In genomic region chr15:65354835-65355172, GRCh38 we compare ENCODE assay signal across 18 cellular contexts. TPM values are rescaled to one million over a fixed set of nuclear protein-coding genes. Genes with fewer than 3 reads are reported as not detected.
DNase-seq lines count a peak whose midpoint lies in the region; ATAC-seq, FAIRE-seq and TF ChIP-seq lines count a peak whose summit lies in the region.
"Had no signal": no experiment of that assay in that cellular context is flagged by ENCODE, and none has a peak within 500 bp of the region (broad histone marks: within the 10 kb centered on the region; RNA-seq: fewer than 3 reads in every experiment).

No MANE protein-coding gene starts in this region.

- no peak overlapping the region for H4K91ac ChIP-seq in H1 (replicated peaks; ENCODE audit: insufficient read length, low read length)

- no peak overlapping the region for H3K4me3 Mint-ChIP-seq in MCF 10A (ENCODE audit: unreplicated experiment)
- peak overlapping the region in 7 of 10 donors; percentile 1 to 58 (median 33) for H3K4me3 Mint-ChIP-seq in naive thymus-derived CD4-positive, alpha-beta T cell
- H3K4me3 Mint-ChIP-seq in activated CD8-positive, alpha-beta T cell treated with anti-CD3 and anti-CD28 coated beads, Interleukin-2, amount 10 ng/mL, durations not matched to agents 7 days and 5 days, result no peak overlapping the region
- H3K4me3 Mint-ChIP-seq: effector memory CD8-positive, alpha-beta T cell; T-helper 2 cell treated with Interferon-gamma antibody and Interleukin-4, amounts not matched to agents 5 μg/mL and 100 μg/mL, for 36 hours had no signal

- intact Hi-C loops in breast epithelium (cut with DNase I; ENCODE audit: low total_unique reads), result no loop called here
- intact Hi-C loops in MCF 10A (cut with micrococcal nuclease), result no loop called here
- intact Hi-C loops in naive thymus-derived CD4-positive, alpha-beta T cell (cut with micrococcal nuclease), result no loop called here
- intact Hi-C loops in transverse colon (cut with DNase I; ENCODE audit: low total_unique reads), result no loop called here

- no peaks in the 10 kb centered on the region for H3K4me1 ChIP-seq in breast epithelium
- H3K4me1 ChIP-seq in H1 (replicated peaks in 1 of 4; ENCODE audit: control insufficient read depth in 3 of 4, insufficient read depth in 4 of 4, low read length in 3 of 4), result peaks cover 0 to 5% (median 3%) of the 10 kb centered on the region in 4 experiments; a peak in 4 of 7 replicates
- H3K4me1 ChIP-seq in naive thymus-derived CD4-positive, alpha-beta T cell (ENCODE audit: control insufficient read depth in 2 of 2, insufficient read depth in 2 of 2, low read length in 2 of 2), result peaks cover 0 to 5% of the 10 kb centered on the region in 2 donors
- H3K4me1 ChIP-seq in transverse colon, result peaks cover 5 to 12% (median 8%) of the 10 kb centered on the region in 4 donors

- peaks cover 0 to under 1% of the 10 kb centered on the region in 2 experiments; a peak in 1 of 4 replicates for H3K79me2 ChIP-seq in H1 (ENCODE audit: control insufficient read depth in 1 of 2, insufficient read depth in 2 of 2, low read length in 2 of 2)

- no peak overlapping the region for H2AK5ac ChIP-seq in H1 (ENCODE audit: low read depth, low read length)

- no peak overlapping the region for H3K27ac Mint-ChIP-seq in MCF 10A (ENCODE audit: low read depth, unreplicated experiment)
- H3K27ac Mint-ChIP-seq in naive thymus-derived CD4-positive, alpha-beta T cell, result no peak overlapping the region
- H3K27ac Mint-ChIP-seq in activated CD8-positive, alpha-beta T cell treated with anti-CD3 and anti-CD28 coated beads, Interleukin-2, amount 10 ng/mL, durations not matched to agents 7 days and 5 days, result no peak overlapping the region
- H3K27ac Mint-ChIP-seq: effector memory CD8-positive, alpha-beta T cell; T-helper 2 cell treated with Interferon-gamma antibody and Interleukin-4, amounts not matched to agents 5 μg/mL and 100 μg/mL, for 36 hours had no signal

- no peak for FAIRE-seq in H1 (lab: Jason Lieb, UNC)
- FAIRE-seq: keratinocyte had no signal

- no peak overlapping the region for H4K8ac ChIP-seq in H1 (ENCODE audit: extremely low read depth, insufficient read depth, low read length)

- TF ChIP-seq CTCF in breast epithelium (IDR thresholded peaks at IDR 0.05) (no peak), MCF 10A (IDR thresholded peaks at IDR 0.05; ENCODE audit: unreplicated experiment) (no peak), H1 (IDR thresholded peaks at IDR 0.05; ENCODE audit: control extremely low read depth in 1 of 3, insufficient read depth in 1 of 3, low read depth in 1 of 3, low read length in 3 of 3) (no peak), transverse colon (IDR thresholded peaks at IDR 0.05) (no peak)

- no peaks in the 10 kb centered on the region for H3K36me3 Mint-ChIP-seq in MCF 10A (ENCODE audit: insufficient read depth, unreplicated experiment)
- H3K36me3 Mint-ChIP-seq in naive thymus-derived CD4-positive, alpha-beta T cell, result peaks cover 0 to 11% (median 7%) of the 10 kb centered on the region in 5 donors
- H3K36me3 Mint-ChIP-seq in activated CD8-positive, alpha-beta T cell treated with anti-CD3 and anti-CD28 coated beads, Interleukin-2, amount 10 ng/mL, durations not matched to agents 7 days and 5 days (ENCODE audit: low read depth), result no peaks in the 10 kb centered on the region

- H3K23me2 ChIP-seq in H1 (ENCODE audit: low read depth, low read length), result peaks cover 7% of the 10 kb centered on the region

- H3K14ac ChIP-seq in H1 (ENCODE audit: insufficient read length), result no peak overlapping the region

- no peak for TF ChIP-seq RAD21 in H1 (IDR thresholded peaks at IDR 0.05 in 1 of 2, conservative IDR thresholded peaks at IDR 0.05 in 1 of 2; ENCODE audit: low read depth in 2 of 2, low read length in 2 of 2)

- no peak overlapping the region for H3K9ac ChIP-seq in H1 (replicated peaks in 1 of 4; ENCODE audit: extremely low read depth in 1 of 4, low read depth in 3 of 4, low read length in 3 of 4)

- WGBS in H1 (ENCODE audit: extremely low coverage in 1 of 2, insufficient coverage in 1 of 2, insufficient read length in 1 of 2, insufficient replicate concordance in 2 of 2, low coverage in 1 of 2, low lambda C conversion rate in 2 of 2, missing lambda C conversion rate in 1 of 2), 2 experiments, result 40% methylated on average over 10 of the region's 10 CpGs; no CpG with 5 or more reads in 1 of the 2 experiments
- 66% methylated on average over 10 of the region's 10 CpGs; no CpG with 5 or more reads in 1 of the 2 donors for WGBS in transverse colon (ENCODE audit: low coverage in 1 of 2), 2 donors

- H3K27me3 Mint-ChIP-seq in MCF 10A (ENCODE audit: insufficient read depth, unreplicated experiment), result peaks cover 25% of the 10 kb centered on the region
- H3K27me3 Mint-ChIP-seq in naive thymus-derived CD4-positive, alpha-beta T cell, result peaks cover 52 to 69% (median 55%) of the 10 kb centered on the region in 5 donors
- H3K27me3 Mint-ChIP-seq in activated CD8-positive, alpha-beta T cell treated with anti-CD3 and anti-CD28 coated beads, Interleukin-2, amount 10 ng/mL, durations not matched to agents 7 days and 5 days (ENCODE audit: low read depth), result peaks cover 41% of the 10 kb centered on the region

- H2BK5ac ChIP-seq in H1 (ENCODE audit: low read depth, low read length), result no peak overlapping the region

- no peak overlapping the region for H3K56ac ChIP-seq in H1 (replicated peaks; ENCODE audit: insufficient read length, low read depth, low read length)

- DNase-seq in breast epithelium (ENCODE audit: low spot score in 2 of 2), result no peak
- no peak for DNase-seq in MCF 10A (ENCODE audit: unreplicated experiment)
- DNase-seq in H1 (ENCODE audit: low read depth in 1 of 2, low spot score in 2 of 2), result peak in 1 of 2 experiments; percentile 56
- no peak for DNase-seq in naive thymus-derived CD4-positive, alpha-beta T cell
- no peak for DNase-seq in cerebellar nuclear complex (lab: John Stamatoyannopoulos, UW)
- DNase-seq in activated CD8-positive, alpha-beta T cell treated with anti-CD3 and anti-CD28 coated beads, Interleukin-2, amount 10 ng/mL, durations not matched to agents 7 days and 5 days, result no peak
- DNase-seq in transverse colon, result no peak
- DNase-seq: activated CD4-positive, alpha-beta T cell treated with anti-CD3 and anti-CD28 coated beads, Interleukin-2, amount 50 U/mL, for 1 hour; effector memory CD8-positive, alpha-beta T cell; foreskin melanocyte; KG1; stimulated activated naive CD8-positive, alpha-beta T cell treated with anti-CD3 and anti-CD28 coated beads, Interleukin-15, Interleukin-2, amounts not matched to agents 100 U/mL and 50 U/mL, for 24 hours had no signal

- no peak for TF ChIP-seq EP300 in H1 (IDR thresholded peaks at IDR 0.05; ENCODE audit: borderline replicate concordance in 1 of 2, low read depth in 2 of 2, low read length in 2 of 2)
- no peak for TF ChIP-seq EP300 in transverse colon (IDR thresholded peaks at IDR 0.05; ENCODE audit: low read depth)

- POLR2A ChIA-PET in MCF 10A (lab: Yijun Ruan, JAX) (no interaction called here), H1 (lab: Charles Lee; ENCODE audit: partially characterized antibody) (interaction anchor here (1.1 to 2.0 kb wide), 3 partner anchors 20 to 50 kb away, joined by 4 to 9 read pairs (median 6); partner anchors contain the start of gene RNU5B-1)
- POLR2A ChIA-PET in naive thymus-derived CD4-positive, alpha-beta T cell (lab: Charles Lee), result no interaction called here
- POLR2A ChIA-PET in activated CD8-positive, alpha-beta T cell treated with anti-CD3 and anti-CD28 coated beads, Interleukin-2, amount 10 ng/mL, durations not matched to agents 7 days and 5 days (lab: Charles Lee), result no interaction called here

- H4K5ac ChIP-seq in H1 (ENCODE audit: insufficient read length, low read depth, low read length), result no peak overlapping the region

- no peak overlapping the region for H2BK12ac ChIP-seq in H1 (ENCODE audit: low read depth, low read length)

- H3K27me3 ChIP-seq in breast epithelium (peaks cover 0 to 7% of the 10 kb centered on the region in 2 donors), H1 (replicated peaks in 1 of 4; ENCODE audit: control insufficient read depth in 3 of 4, extremely low read depth in 1 of 4, insufficient read depth in 3 of 4, low read length in 3 of 4) (peaks cover 0 to 33% (median 21%) of the 10 kb centered on the region in 4 experiments; a peak in 6 of 7 replicates), transverse colon (peaks cover 57% of the 10 kb centered on the region)
- H3K27me3 ChIP-seq in naive thymus-derived CD4-positive, alpha-beta T cell (ENCODE audit: control insufficient read depth in 2 of 2, insufficient read depth in 2 of 2, low read length in 2 of 2), result peaks cover 5 to 9% of the 10 kb centered on the region in 2 donors

- H3K9me3 ChIP-seq in breast epithelium (peaks cover 5 to 9% of the 10 kb centered on the region in 2 donors), H1 (ENCODE audit: insufficient read depth in 2 of 2, low read depth in 1 of 2, low read length in 1 of 2) (peaks cover 5 to 8% of the 10 kb centered on the region in 2 experiments; a peak in 3 of 4 replicates), transverse colon (no peaks in the 10 kb centered on the region)
- no peaks in the 10 kb centered on the region for H3K9me3 ChIP-seq in naive thymus-derived CD4-positive, alpha-beta T cell (ENCODE audit: control insufficient read depth in 2 of 3, low read length in 3 of 3)
- H3K9me3 ChIP-seq: HAP-1 had no signal

- ATAC-seq in naive thymus-derived CD4-positive, alpha-beta T cell, result no peak
- ATAC-seq in activated CD8-positive, alpha-beta T cell treated with anti-CD3 and anti-CD28 coated beads, Interleukin-2, amount 10 ng/mL, durations not matched to agents 7 days and 5 days, result no peak
- ATAC-seq: effector memory CD8-positive, alpha-beta T cell; stimulated activated naive CD8-positive, alpha-beta T cell treated with anti-CD3 and anti-CD28 coated beads, Interleukin-15, Interleukin-2, amounts not matched to agents 100 U/mL and 50 U/mL, for 24 hours had no signal

- no peak overlapping the region for H2BK120ac ChIP-seq in H1 (replicated peaks; ENCODE audit: low read depth, low read length)

- H2AFZ ChIP-seq in H1 (ENCODE audit: low read length), result no peak overlapping the region

- no peaks in the 10 kb centered on the region for H3K36me3 ChIP-seq in breast epithelium
- no peaks in the 10 kb centered on the region; a peak in 1 of 8 replicates for H3K36me3 ChIP-seq in H1 (ENCODE audit: control insufficient read depth in 2 of 4, insufficient read depth in 4 of 4, low read length in 3 of 4)
- no peaks in the 10 kb centered on the region for H3K36me3 ChIP-seq in naive thymus-derived CD4-positive, alpha-beta T cell (ENCODE audit: control insufficient read depth in 2 of 3, insufficient read depth in 3 of 3, low read length in 3 of 3)
- H3K36me3 ChIP-seq in transverse colon, result no peaks in the 10 kb centered on the region
- H3K36me3 ChIP-seq: HAP-1 had no signal

- no peak overlapping the region for H3K23ac ChIP-seq in H1 (ENCODE audit: insufficient read length)

- no peak for TF ChIP-seq POLR2A in breast epithelium (IDR thresholded peaks at IDR 0.05)
- no peak for TF ChIP-seq POLR2A in H1 (IDR thresholded peaks at IDR 0.05; ENCODE audit: control extremely low read depth in 1 of 2, low read depth in 2 of 2, low read length in 2 of 2)
- TF ChIP-seq POLR2A in transverse colon (IDR thresholded peaks at IDR 0.05), result no peak

- no peak overlapping the region for H3K4ac ChIP-seq in H1 (replicated peaks; ENCODE audit: insufficient read length, low read depth, low read length)

- H3K4me2 ChIP-seq in H1 (ENCODE audit: insufficient read depth in 1 of 2, low read depth in 2 of 2, low read length in 2 of 2), result peak overlapping the region; percentile 83 to 98

- no TSS peak for BruUV-seq in MCF 10A (replicated peaks; lab: Mats Ljungman, UMichigan)

- CTCF ChIA-PET in MCF 10A (lab: Yijun Ruan, JAX), result interaction anchor here (0.6 kb wide), 1 partner anchor 45 kb away, joined by 3 read pairs; no protein-coding TSS in a partner anchor
- CTCF ChIA-PET in H1 (lab: Charles Lee; ENCODE audit: partially characterized antibody), result interaction anchor here (0.9 to 1.9 kb wide), 7 partner anchors 11 to 194 kb away, joined by 3 to 4 read pairs (median 4); no protein-coding TSS in a partner anchor
- CTCF ChIA-PET in naive thymus-derived CD4-positive, alpha-beta T cell (lab: Charles Lee), result no interaction called here
- CTCF ChIA-PET in activated CD8-positive, alpha-beta T cell treated with anti-CD3 and anti-CD28 coated beads, Interleukin-2, amount 10 ng/mL, durations not matched to agents 7 days and 5 days (lab: Charles Lee), result no interaction called here

- no peaks in the 10 kb centered on the region for H3K9me3 Mint-ChIP-seq in MCF 10A (ENCODE audit: unreplicated experiment)
- peaks cover 0 to 36% (median 11%) of the 10 kb centered on the region in 11 donors for H3K9me3 Mint-ChIP-seq in naive thymus-derived CD4-positive, alpha-beta T cell
- H3K9me3 Mint-ChIP-seq in activated CD8-positive, alpha-beta T cell treated with anti-CD3 and anti-CD28 coated beads, Interleukin-2, amount 10 ng/mL, durations not matched to agents 7 days and 5 days (ENCODE audit: insufficient read depth), result peaks cover 10% of the 10 kb centered on the region
- H3K9me3 Mint-ChIP-seq: effector memory CD8-positive, alpha-beta T cell had no signal

- no peak overlapping the region for H2BK15ac ChIP-seq in H1 (ENCODE audit: low read length)

- peaks cover 3 to 6% of the 10 kb centered on the region in 2 experiments for H4K20me1 ChIP-seq in H1 (replicated peaks in 1 of 2; ENCODE audit: control insufficient read depth in 1 of 2, insufficient read depth in 2 of 2, low read length in 2 of 2)

- no peaks in the 10 kb centered on the region for H3K4me1 Mint-ChIP-seq in MCF 10A (ENCODE audit: insufficient read depth, unreplicated experiment)
- peaks cover 0 to 6% (median 5%) of the 10 kb centered on the region in 7 donors for H3K4me1 Mint-ChIP-seq in naive thymus-derived CD4-positive, alpha-beta T cell
- H3K4me1 Mint-ChIP-seq in activated CD8-positive, alpha-beta T cell treated with anti-CD3 and anti-CD28 coated beads, Interleukin-2, amount 10 ng/mL, durations not matched to agents 7 days and 5 days (ENCODE audit: low read depth), result no peaks in the 10 kb centered on the region

- in situ Hi-C loops in transverse colon (cut with MboI; ENCODE audit: low pct_ligation_motif_present in 1 of 4, low pct_unique_long_range_greater_than_20kb in 1 of 4, low sequenced_read_pairs in 3 of 4), result no loop called here

- H3K18ac ChIP-seq in H1 (ENCODE audit: extremely low read depth, low read length), result peak overlapping the region; percentile 42; the same call in 1 of the 2 replicates

- H3K27ac ChIP-seq in breast epithelium (no peak overlapping the region), H1 (ENCODE audit: low read depth, low read length) (no peak overlapping the region), temporal lobe (ENCODE audit: low read depth, low read length) (peak overlapping the region; percentile 56), transverse colon (no peak overlapping the region)
- H3K27ac ChIP-seq in naive thymus-derived CD4-positive, alpha-beta T cell (ENCODE audit: low read depth, low read length), result no peak overlapping the region
- H3K27ac ChIP-seq: RWPE1 had no signal

- no peak overlapping the region for H2BK20ac ChIP-seq in H1 (ENCODE audit: low read length)

- H3K4me3 ChIP-seq in breast epithelium (peak overlapping the region in 2 of 3 donors; percentile 47 to 69), H1 (ENCODE audit: extremely low read depth in 1 of 4, insufficient read depth in 2 of 4, low read depth in 3 of 4, low read length in 4 of 4) (peak overlapping the region; percentile 35 to 83 (median 36); a peak in 6 of 8 replicates), transverse colon (peak overlapping the region in 2 of 4 donors; percentile 25 to 56)
- H3K4me3 ChIP-seq in naive thymus-derived CD4-positive, alpha-beta T cell (ENCODE audit: low read length), result no peak overlapping the region
- H3K4me3 ChIP-seq: HAP-1 had no signal

- H3K79me1 ChIP-seq in H1 (ENCODE audit: low read depth, low read length), result no peaks in the 10 kb centered on the region

RNA-seq across cellular contexts. Expression of gene IGDCC3, which starts 23.0 kb away (rescaled TPM):
- total RNA-seq in breast epithelium (1 to 10 TPM in 1 of 3 donors, under 1 TPM in 1, not detected in 1; 0.33 to 1.8 TPM), MCF 10A (2022) (not detected in 2 replicates), temporal lobe (9.8 TPM), transverse colon (not detected)
- total RNA-seq in H1 (2021; fragmentation: NEBNext Ultra II Directional; extraction: Animal tissue kit (Norgen Biotek cat#: 25700)), result 45.7 and 45.9 TPM in 2 replicates
- polyA plus RNA-seq in H1 (2011; rRNA removed), result 26.8 and 42.3 TPM in 2 replicates
- polyA plus RNA-seq in H1 (2011; cell fraction: cytosol; rRNA removed), result 23.3 TPM
- 49.4 TPM for polyA plus RNA-seq in H1 (2011; cell fraction: nucleus; rRNA removed)
- polyA plus RNA-seq in H1 (2012, experiment 1 of 2), result 26.5 to 37.1 TPM (median 35.2 TPM) in 4 replicates
- 29.5 TPM for polyA plus RNA-seq in H1 (2012, experiment 2 of 2)
- 57.5 TPM for polyA plus RNA-seq in H1 (2013, experiment 1 of 2)
- 60.3 TPM for polyA plus RNA-seq in H1 (2013, experiment 2 of 2)
- 22.4 and 28.5 TPM in 2 replicates for polyA minus RNA-seq in H1 (2011; rRNA and poly(A)+ RNA removed)
- 26.4 TPM for polyA minus RNA-seq in H1 (2011; cell fraction: cytosol; rRNA and poly(A)+ RNA removed)
- 23.6 TPM for polyA minus RNA-seq in H1 (2011; cell fraction: nucleus; rRNA and poly(A)+ RNA removed)
- total RNA-seq in naive thymus-derived CD4-positive, alpha-beta T cell, result not detected
- not detected for polyA plus RNA-seq in naive thymus-derived CD4-positive, alpha-beta T cell
- not detected for total RNA-seq in activated CD8-positive, alpha-beta T cell treated with anti-CD3 and anti-CD28 coated beads, Interleukin-2, amount 10 ng/mL, durations not matched to agents 7 days and 5 days
- polyA plus RNA-seq: keratinocyte had no signal

RNA-seq across cellular contexts. Expression of gene RNU5B-1, which starts 50.3 kb away (rescaled TPM):
- total RNA-seq in breast epithelium (not detected), MCF 10A (2022) (not detected in 2 replicates), temporal lobe (under 0.01 TPM), transverse colon (not detected)
- total RNA-seq in H1 (2021; fragmentation: NEBNext Ultra II Directional; extraction: Animal tissue kit (Norgen Biotek cat#: 25700)), result not detected in 2 replicates
- polyA plus RNA-seq in H1 (2011; rRNA removed), result not detected in 2 replicates
- polyA plus RNA-seq in H1 (2011; cell fraction: cytosol; rRNA removed), result not detected
- not detected for polyA plus RNA-seq in H1 (2011; cell fraction: nucleus; rRNA removed)
- not detected in 4 replicates for polyA plus RNA-seq in H1 (2012, experiment 1 of 2)
- not detected for polyA plus RNA-seq in H1 (2012, experiment 2 of 2)
- polyA plus RNA-seq in H1 (2013, experiment 1 of 2), result not detected
- not detected for polyA plus RNA-seq in H1 (2013, experiment 2 of 2)
- under 0.01 TPM in 2 replicates for polyA minus RNA-seq in H1 (2011; rRNA and poly(A)+ RNA removed)
- 649 TPM for polyA minus RNA-seq in H1 (2011; cell fraction: cytosol; rRNA and poly(A)+ RNA removed)
- polyA minus RNA-seq in H1 (2011; cell fraction: nucleus; rRNA and poly(A)+ RNA removed), result under 0.01 TPM
- total RNA-seq in naive thymus-derived CD4-positive, alpha-beta T cell, result 10 to 100 TPM in 1 of 5 experiments, not detected in 4; 18.9 TPM
- polyA plus RNA-seq in naive thymus-derived CD4-positive, alpha-beta T cell, result not detected
- 10 to 100 TPM in 1 of 2 experiments, not detected in 1; 19.9 TPM for total RNA-seq in activated CD8-positive, alpha-beta T cell treated with anti-CD3 and anti-CD28 coated beads, Interleukin-2, amount 10 ng/mL, durations not matched to agents 7 days and 5 days
- total RNA-seq: A673 had no signal
- polyA plus RNA-seq: keratinocyte had no signal

RNA-seq across cellular contexts. Expression of gene RNU5A-1, which starts 59.0 kb away (rescaled TPM):
- total RNA-seq in breast epithelium (not detected), MCF 10A (2022) (not detected in 2 replicates), temporal lobe (not detected), transverse colon (not detected)
- not detected in 2 replicates for total RNA-seq in H1 (2021; fragmentation: NEBNext Ultra II Directional; extraction: Animal tissue kit (Norgen Biotek cat#: 25700))
- polyA plus RNA-seq in H1 (2011; rRNA removed), result not detected in 2 replicates
- not detected for polyA plus RNA-seq in H1 (2011; cell fraction: cytosol; rRNA removed)
- polyA plus RNA-seq in H1 (2011; cell fraction: nucleus; rRNA removed), result not detected
- not detected in 4 replicates for polyA plus RNA-seq in H1 (2012, experiment 1 of 2)
- polyA plus RNA-seq in H1 (2012, experiment 2 of 2), result not detected
- polyA plus RNA-seq in H1 (2013, experiment 1 of 2), result not detected
- not detected for polyA plus RNA-seq in H1 (2013, experiment 2 of 2)
- polyA minus RNA-seq in H1 (2011; rRNA and poly(A)+ RNA removed), result under 0.01 TPM in 2 replicates
- polyA minus RNA-seq in H1 (2011; cell fraction: cytosol; rRNA and poly(A)+ RNA removed), result not detected
- polyA minus RNA-seq in H1 (2011; cell fraction: nucleus; rRNA and poly(A)+ RNA removed), result under 0.01 TPM
- total RNA-seq in naive thymus-derived CD4-positive, alpha-beta T cell, result not detected
- not detected for polyA plus RNA-seq in naive thymus-derived CD4-positive, alpha-beta T cell
- not detected for total RNA-seq in activated CD8-positive, alpha-beta T cell treated with anti-CD3 and anti-CD28 coated beads, Interleukin-2, amount 10 ng/mL, durations not matched to agents 7 days and 5 days
- total RNA-seq: A673 had no signal
- polyA plus RNA-seq: keratinocyte had no signal

Comparison
In these comparisons a context has a peak if more than half of its experiments do, and no peak if none do; other contexts are left out.
1. H3K4me3 Mint-ChIP-seq: peak in naive thymus-derived CD4-positive, alpha-beta T cell (7 of 10); none in MCF 10A (single experiment) and activated CD8-positive, alpha-beta T cell treated with anti-CD3 and anti-CD28 coated beads, Interleukin-2, amount 10 ng/mL, durations not matched to agents 7 days and 5 days (single experiment).
2. CTCF ChIA-PET loops: an anchor here in MCF 10A (0.6 kb wide) and H1 (0.9 to 1.9 kb wide); none called in naive thymus-derived CD4-positive, alpha-beta T cell and activated CD8-positive, alpha-beta T cell treated with anti-CD3 and anti-CD28 coated beads, Interleukin-2, amount 10 ng/mL, durations not matched to agents 7 days and 5 days.